ENCODE assay signal across 28 cellular contexts in the genomic region with DNA sequence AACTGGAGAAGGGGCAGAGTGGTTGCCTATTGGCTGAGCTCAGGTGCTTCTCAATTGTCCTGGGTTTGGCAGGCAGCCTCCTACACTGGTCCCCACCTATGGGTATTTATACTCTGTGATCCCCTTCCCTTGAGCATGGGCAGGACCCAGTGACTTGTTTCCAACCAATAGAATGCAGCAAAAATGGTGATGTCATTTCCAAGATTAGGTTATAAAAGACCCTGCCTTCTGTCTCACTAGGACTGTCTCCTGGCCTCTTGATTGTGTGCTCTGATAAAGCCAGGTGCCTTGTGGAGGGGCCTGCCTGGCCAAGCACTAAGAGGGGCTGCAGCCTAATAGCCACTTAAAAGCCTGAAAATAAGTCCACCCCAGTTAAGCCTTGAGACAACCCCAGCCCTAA.
"Had no signal": no experiment of that assay in that cellular context is flagged by ENCODE, and none has a peak within 500 bp of the region (broad histone marks: within the 10 kb centered on the region; RNA-seq: fewer than 3 reads in every experiment).

No MANE protein-coding gene starts in this region.

- H3K27ac ChIP-seq: colonic mucosa, coronary artery, dorsolateral prefrontal cortex, epithelial cell of prostate, esophagus muscularis mucosa, esophagus squamous epithelium, foreskin keratinocyte, gastrocnemius medialis, gastroesophageal sphincter, heart left ventricle, heart right ventricle had no signal

- H3K4me3 ChIP-seq: colonic mucosa, coronary artery, dorsolateral prefrontal cortex, esophagus muscularis mucosa, esophagus squamous epithelium, gastrocnemius medialis, gastroesophageal sphincter, heart left ventricle, heart right ventricle had no signal

- DNase-seq: colonic mucosa; cortex of kidney; dermis blood vessel endothelial cell; dorsolateral prefrontal cortex; effector CD4-positive, alpha-beta T cell; effector CD8-positive, alpha-beta T cell; effector memory CD4-positive, alpha-beta T cell; effector memory CD8-positive, alpha-beta T cell; endodermal cell; erythroblast; esophagus squamous epithelium; foreskin fibroblast; foreskin keratinocyte; foreskin melanocyte; gastrocnemius medialis; glutamatergic neuron; head of caudate nucleus; heart left ventricle; heart right ventricle had no signal

- H3K27me3 ChIP-seq: colonic mucosa, esophagus muscularis mucosa, foreskin keratinocyte had no signal

- H3K9me3 ChIP-seq: colonic mucosa, esophagus muscularis mucosa, esophagus squamous epithelium, gastrocnemius medialis, gastroesophageal sphincter had no signal

- H3K36me3 ChIP-seq: colonic mucosa, esophagus muscularis mucosa, esophagus squamous epithelium, gastrocnemius medialis, gastroesophageal sphincter, heart left ventricle, heart right ventricle had no signal

- H3K4me1 ChIP-seq: colonic mucosa, foreskin keratinocyte, gastrocnemius medialis, heart left ventricle had no signal

- FAIRE-seq: colon, endometrium, endothelial cell of umbilical vein, frontal cortex had no signal

- ATAC-seq: effector memory CD8-positive, alpha-beta T cell; esophagus mucosa; foreskin keratinocyte; gastrocnemius medialis; gastroesophageal sphincter; heart left ventricle; heart right ventricle had no signal
